ENCODE assay signal across 20 cellular contexts in genomic region chr3:99861216-99861615, GRCh38. TPM values are rescaled to one million over a fixed set of nuclear protein-coding genes. Genes with fewer than 3 reads are reported as not detected.
DNase-seq lines count a peak whose midpoint lies in the region; ATAC-seq and TF ChIP-seq lines count a peak whose summit lies in the region.
"Had no signal": no experiment of that assay in that cellular context is flagged by ENCODE, and none has a peak within 500 bp of the region (broad histone marks: within the 10 kb centered on the region; RNA-seq: fewer than 3 reads in every experiment).

No MANE protein-coding gene starts in this region.

- WGBS in mesodermal cell (ENCODE audit: insufficient coverage in 2 of 2), 2 experiments: 78% methylated on average over 1 of the region's 1 CpG; no CpG with 5 or more reads in 1 of the 2 experiments

- no peak overlapping the region for H3K4me3 ChIP-seq in AG04450 (ENCODE audit: low read depth, low read length)
- peak overlapping the region; percentile 14 to 90 for H3K4me3 ChIP-seq in ascending aorta
- H3K4me3 ChIP-seq in mesodermal cell (ENCODE audit: extremely low read depth, insufficient read depth, low read length, poor library complexity, severe bottlenecking): no peak overlapping the region
- no peak overlapping the region for H3K4me3 ChIP-seq in skeletal muscle satellite cell (ENCODE audit: low read length)
- no peak overlapping the region for H3K4me3 ChIP-seq in naive thymus-derived CD4-positive, alpha-beta T cell (ENCODE audit: low read length)
- H3K4me3 ChIP-seq: colonic mucosa, MG63, SK-N-MC had no signal

- H3K9me3 ChIP-seq in AG04450 (ENCODE audit: control insufficient read depth, insufficient read depth, low read length) (no peaks in the 10 kb centered on the region), ascending aorta (no peaks in the 10 kb centered on the region), mesodermal cell (ENCODE audit: control insufficient read depth, low read length) (no peaks in the 10 kb centered on the region), skeletal muscle satellite cell (replicated peaks; ENCODE audit: low read length) (no peaks in the 10 kb centered on the region)
- no peaks in the 10 kb centered on the region for H3K9me3 ChIP-seq in naive thymus-derived CD4-positive, alpha-beta T cell (ENCODE audit: control insufficient read depth in 2 of 3, low read length in 3 of 3)
- H3K9me3 ChIP-seq: colonic mucosa, MG63 had no signal

- peaks cover 5 to 28% (median 6%) of the 10 kb centered on the region in 5 donors for H3K36me3 Mint-ChIP-seq in naive thymus-derived CD4-positive, alpha-beta T cell
- peaks cover 4% of the 10 kb centered on the region for H3K36me3 Mint-ChIP-seq in natural killer cell treated with Interleukin-12 subunit alpha and Interleukin-12 subunit beta and Interleukin-15 and Interleukin-18, amount 100 ng/mL, for 72 hours

- H3K9ac ChIP-seq in skeletal muscle satellite cell (ENCODE audit: low read depth, low read length): peak overlapping the region; percentile 66

- H3K9me3 Mint-ChIP-seq in naive thymus-derived CD4-positive, alpha-beta T cell: no peaks in the 10 kb centered on the region
- H3K9me3 Mint-ChIP-seq in natural killer cell treated with Interleukin-12 subunit alpha and Interleukin-12 subunit beta and Interleukin-15 and Interleukin-18, amount 100 ng/mL, for 72 hours: no peaks in the 10 kb centered on the region
- H3K9me3 Mint-ChIP-seq: activated B cell treated with CpG ODN at 0.5 μM for 24 hours; activated CD8-positive, alpha-beta T cell treated with anti-CD3 and anti-CD28 coated beads for 36 hours; stimulated activated naive CD8-positive, alpha-beta T cell treated with anti-CD3 and anti-CD28 coated beads, Interleukin-15, amount 100 ng/mL, for 72 hours had no signal

- H3K27ac Mint-ChIP-seq in naive thymus-derived CD4-positive, alpha-beta T cell: no peak overlapping the region
- no peak overlapping the region for H3K27ac Mint-ChIP-seq in natural killer cell treated with Interleukin-12 subunit alpha and Interleukin-12 subunit beta and Interleukin-15 and Interleukin-18, amount 100 ng/mL, for 72 hours
- H3K27ac Mint-ChIP-seq: activated B cell treated with CpG ODN at 0.5 μM for 24 hours; activated CD8-positive, alpha-beta T cell treated with anti-CD3 and anti-CD28 coated beads for 36 hours had no signal

- H3K36me3 ChIP-seq in ascending aorta (peaks cover 53 to 82% of the 10 kb centered on the region in 2 donors), mesodermal cell (ENCODE audit: control insufficient read depth, insufficient read depth, low read length) (peaks cover 67% of the 10 kb centered on the region), skeletal muscle satellite cell (ENCODE audit: insufficient read depth, low read length) (peaks cover 12% of the 10 kb centered on the region)
- no peaks in the 10 kb centered on the region for H3K36me3 ChIP-seq in naive thymus-derived CD4-positive, alpha-beta T cell (ENCODE audit: control insufficient read depth in 2 of 3, insufficient read depth in 3 of 3, low read length in 3 of 3)
- H3K36me3 ChIP-seq: colonic mucosa had no signal

- ATAC-seq in HG03520 (IDR thresholded peaks at IDR 0.05; ENCODE audit: unreplicated experiment) (no peak), HG03442 (IDR thresholded peaks at IDR 0.05; ENCODE audit: unreplicated experiment) (no peak)
- no peak for ATAC-seq in naive thymus-derived CD4-positive, alpha-beta T cell
- ATAC-seq in natural killer cell treated with Interleukin-12 subunit alpha and Interleukin-12 subunit beta and Interleukin-15 and Interleukin-18, amount 100 ng/mL, for 72 hours: no peak
- ATAC-seq: activated CD8-positive, alpha-beta T cell treated with anti-CD3 and anti-CD28 coated beads for 36 hours; foreskin keratinocyte; Panc1; stimulated activated naive CD8-positive, alpha-beta T cell treated with anti-CD3 and anti-CD28 coated beads, Interleukin-15, amount 100 ng/mL, for 72 hours had no signal

- POLR2A ChIA-PET in AG04450 (lab: Yijun Ruan, JAX): no interaction called here
- POLR2A ChIA-PET in naive thymus-derived CD4-positive, alpha-beta T cell (lab: Charles Lee): no interaction called here

- no peak overlapping the region for H3K4me3 Mint-ChIP-seq in naive thymus-derived CD4-positive, alpha-beta T cell
- no peak overlapping the region for H3K4me3 Mint-ChIP-seq in natural killer cell treated with Interleukin-12 subunit alpha and Interleukin-12 subunit beta and Interleukin-15 and Interleukin-18, amount 100 ng/mL, for 72 hours
- H3K4me3 Mint-ChIP-seq: activated B cell treated with CpG ODN at 0.5 μM for 24 hours; activated CD8-positive, alpha-beta T cell treated with anti-CD3 and anti-CD28 coated beads for 36 hours; stimulated activated naive CD8-positive, alpha-beta T cell treated with anti-CD3 and anti-CD28 coated beads, Interleukin-15, amount 100 ng/mL, for 72 hours had no signal

- H3K27me3 ChIP-seq in AG04450 (ENCODE audit: control insufficient read depth, insufficient read depth, low read length) (no peaks in the 10 kb centered on the region), ascending aorta (no peaks in the 10 kb centered on the region), skeletal muscle satellite cell (ENCODE audit: control insufficient read depth, insufficient read depth, low read length) (no peaks in the 10 kb centered on the region)
- H3K27me3 ChIP-seq in naive thymus-derived CD4-positive, alpha-beta T cell (ENCODE audit: control insufficient read depth in 2 of 2, insufficient read depth in 2 of 2, low read length in 2 of 2): no peaks in the 10 kb centered on the region
- H3K27me3 ChIP-seq: colonic mucosa, foreskin keratinocyte, MG63 had no signal

- peaks cover 19 to 77% of the 10 kb centered on the region in 2 donors for H3K4me1 ChIP-seq in ascending aorta
- H3K4me1 ChIP-seq in mesodermal cell (ENCODE audit: control insufficient read depth, insufficient read depth, low read length, poor library complexity, severe bottlenecking): peaks cover 4% of the 10 kb centered on the region
- H3K4me1 ChIP-seq in skeletal muscle satellite cell (ENCODE audit: control insufficient read depth, insufficient read depth, low read length): peaks cover 74% of the 10 kb centered on the region
- peaks cover 0 to 5% of the 10 kb centered on the region in 2 donors for H3K4me1 ChIP-seq in naive thymus-derived CD4-positive, alpha-beta T cell (ENCODE audit: control insufficient read depth in 2 of 2, insufficient read depth in 2 of 2, low read length in 2 of 2)
- H3K4me1 ChIP-seq: colonic mucosa had no signal

- CTCF ChIA-PET in AG04450 (lab: Charles Lee): interaction anchor here (1.0 to 3.5 kb wide), 3 partner anchors 17 to 393 kb away, joined by 4 to 22 read pairs (median 11); no protein-coding TSS in a partner anchor
- CTCF ChIA-PET in naive thymus-derived CD4-positive, alpha-beta T cell (lab: Charles Lee): no interaction called here

- H3K27ac ChIP-seq in AG04450 (ENCODE audit: low read depth, low read length) (peak overlapping the region; percentile 25), ascending aorta (peak overlapping the region; percentile 86 to 98), mesodermal cell (ENCODE audit: low read depth, low read length, severe bottlenecking) (peak overlapping the region; percentile 10)
- H3K27ac ChIP-seq in naive thymus-derived CD4-positive, alpha-beta T cell (ENCODE audit: low read depth, low read length): no peak overlapping the region
- H3K27ac ChIP-seq: foreskin keratinocyte, SK-N-MC had no signal

- H3K4me2 ChIP-seq in skeletal muscle satellite cell (ENCODE audit: low read length): no peak overlapping the region

- TF ChIP-seq CTCF in AG04450 (IDR thresholded peaks at IDR 0.05; ENCODE audit: low read depth, low read length) (no peak), ascending aorta (IDR thresholded peaks at IDR 0.05) (no peak)

- DNase-seq in AG04450 (ENCODE audit: low read depth, low spot score) (no peak), ascending aorta (ENCODE audit: low spot score in 2 of 2) (no peak)
- no peak for DNase-seq in naive thymus-derived CD4-positive, alpha-beta T cell
- no peak for DNase-seq in natural killer cell treated with Interleukin-12 subunit alpha and Interleukin-12 subunit beta and Interleukin-15 and Interleukin-18, amount 100 ng/mL, for 72 hours (ENCODE audit: low spot score)
- DNase-seq: activated B cell treated with CpG ODN at 0.5 μM for 24 hours; activated CD8-positive, alpha-beta T cell treated with anti-CD3 and anti-CD28 coated beads for 36 hours; activated naive CD4-positive, alpha-beta T cell treated with Interleukin-2 at 50 U/mL for 16 hours; activated T-cell treated with anti-CD3 and anti-CD28 coated beads, Interleukin-2, amount 50 U/mL, for 1 hour; colonic mucosa; foreskin keratinocyte; MG63; nucleus accumbens; stimulated activated naive CD8-positive, alpha-beta T cell treated with anti-CD3 and anti-CD28 coated beads, Interleukin-15, amount 100 ng/mL, for 72 hours; T-helper 9 cell had no signal

- H3K27me3 Mint-ChIP-seq in naive thymus-derived CD4-positive, alpha-beta T cell: no peaks in the 10 kb centered on the region
- H3K27me3 Mint-ChIP-seq in natural killer cell treated with Interleukin-12 subunit alpha and Interleukin-12 subunit beta and Interleukin-15 and Interleukin-18, amount 100 ng/mL, for 72 hours: no peaks in the 10 kb centered on the region
- H3K27me3 Mint-ChIP-seq: activated B cell treated with CpG ODN at 0.5 μM for 24 hours; activated CD8-positive, alpha-beta T cell treated with anti-CD3 and anti-CD28 coated beads for 36 hours; stimulated activated naive CD8-positive, alpha-beta T cell treated with anti-CD3 and anti-CD28 coated beads, Interleukin-15, amount 100 ng/mL, for 72 hours had no signal

- peaks cover 7 to 54% (median 11%) of the 10 kb centered on the region in 7 donors for H3K4me1 Mint-ChIP-seq in naive thymus-derived CD4-positive, alpha-beta T cell
- H3K4me1 Mint-ChIP-seq in natural killer cell treated with Interleukin-12 subunit alpha and Interleukin-12 subunit beta and Interleukin-15 and Interleukin-18, amount 100 ng/mL, for 72 hours (ENCODE audit: low read depth in 2 of 2): peaks cover 10 to 12% of the 10 kb centered on the region in 2 donors

- intact Hi-C loops in ascending aorta (cut with DNase I): loop anchor here (5.0 kb wide), 1 partner anchor 106 kb away; no protein-coding TSS in a partner anchor
- intact Hi-C loops in naive thymus-derived CD4-positive, alpha-beta T cell (cut with micrococcal nuclease): no loop called here

RNA-seq across cellular contexts. Expression of gene CMSS1, which starts 43.6 kb away (rescaled TPM):
- 11.9 and 15.7 TPM in 2 replicates for polyA plus RNA-seq in AG04450 (2011; rRNA removed)
- 2.9 and 5.1 TPM in 2 replicates for polyA minus RNA-seq in AG04450 (2011; rRNA and poly(A)+ RNA removed)
- total RNA-seq in ascending aorta: 9.2 TPM
- 52.0 TPM for polyA plus RNA-seq in mesodermal cell (2013, experiment 1 of 2)
- polyA plus RNA-seq in mesodermal cell (2013, experiment 2 of 2): 47.8 TPM
- total RNA-seq in skeletal muscle satellite cell (2012; rRNA removed): 22.1 and 23.8 TPM in 2 replicates
- 10 to 100 TPM; 14.9 to 47.7 (median 18.2) TPM for total RNA-seq in naive thymus-derived CD4-positive, alpha-beta T cell
- 10 to 100 TPM; 22.4 to 25.6 TPM for polyA plus RNA-seq in naive thymus-derived CD4-positive, alpha-beta T cell
- 10 to 100 TPM; 35.7 to 67.8 TPM for total RNA-seq in natural killer cell treated with Interleukin-12 subunit alpha and Interleukin-12 subunit beta and Interleukin-15 and Interleukin-18, amount 100 ng/mL, for 72 hours

Comparison
In these comparisons a context has a peak if more than half of its experiments do, and no peak if none do; other contexts are left out.
1. H3K4me3 ChIP-seq: peak in ascending aorta (2 of 2); none in AG04450 (single experiment), mesodermal cell (single experiment), skeletal muscle satellite cell (single experiment) and naive thymus-derived CD4-positive, alpha-beta T cell (single experiment).